Comparison of ENCODE assay signal across 15 cellular contexts in the genomic region with DNA sequence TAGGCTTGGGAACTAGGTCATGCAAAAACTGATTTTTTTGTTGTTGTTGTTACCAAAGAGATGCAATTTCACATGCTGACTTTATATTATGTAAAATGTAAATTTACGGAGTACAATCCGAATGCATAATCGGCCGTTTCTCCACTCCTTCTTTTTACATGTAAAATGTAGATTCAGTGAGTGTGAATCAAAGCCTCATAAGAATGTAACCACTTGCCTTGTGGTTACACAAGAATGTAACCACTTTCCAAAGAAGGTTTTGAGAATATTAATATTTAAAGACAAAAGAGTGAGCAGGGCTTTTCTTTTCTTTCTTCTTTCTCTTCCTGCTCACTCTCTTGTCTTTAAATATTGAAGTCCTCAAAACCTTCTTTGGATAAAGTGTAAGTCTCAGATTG. TPM values are rescaled to one million over a fixed set of nuclear protein-coding genes. Genes with fewer than 3 reads are reported as not detected.
DNase-seq lines count a peak whose midpoint lies in the region; ATAC-seq and TF ChIP-seq lines count a peak whose summit lies in the region.
"Had no signal": no experiment of that assay in that cellular context is flagged by ENCODE, and none has a peak within 500 bp of the region (broad histone marks: within the 10 kb centered on the region; RNA-seq: fewer than 3 reads in every experiment).

No MANE protein-coding gene starts in this region.

- TF ChIP-seq POLR2A in stomach (IDR thresholded peaks at IDR 0.05) = no peak

- H3K4me1 Mint-ChIP-seq in natural killer cell = peaks cover 0 to 10% of the 10 kb centered on the region in 2 donors

- intact Hi-C loops in natural killer cell (cut with micrococcal nuclease) (no loop called here), stomach (cut with DNase I; ENCODE audit: low total_unique reads) (no loop called here), head of caudate nucleus (cut with DNase I) (no loop called here)

- in situ Hi-C loops in astrocyte of the cerebellum (cut with HindIII; ENCODE audit: low sequenced_read_pairs) = no loop called here

- H3K36me3 Mint-ChIP-seq in natural killer cell = no peaks in the 10 kb centered on the region

- H3K27me3 ChIP-seq in stomach = no peaks in the 10 kb centered on the region
- H3K27me3 ChIP-seq: BLaER1 had no signal

- H3K9me3 ChIP-seq in stomach = peaks cover 0 to 4% (median 0%) of the 10 kb centered on the region in 4 donors

- peak overlapping the region; percentile 18 for H3K4me3 Mint-ChIP-seq in natural killer cell

- TF ChIP-seq EP300 in stomach (IDR thresholded peaks at IDR 0.05) = no peak

- peaks cover 0 to 2% of the 10 kb centered on the region in 2 donors for H3K27me3 Mint-ChIP-seq in natural killer cell (ENCODE audit: low read depth in 2 of 2)
- H3K27me3 Mint-ChIP-seq: effector memory CD8-positive, alpha-beta T cell; progenitor cell of endocrine pancreas had no signal

- H3K36me3 ChIP-seq in stomach = no peaks in the 10 kb centered on the region
- H3K36me3 ChIP-seq: BLaER1 had no signal

- DNase-seq in EL (peak; percentile 13), HT1080 (ENCODE audit: low read depth) (peak; percentile 11), astrocyte of the cerebellum (ENCODE audit: low read depth) (peak; percentile 16), natural killer cell (no peak), stomach (no peak), head of caudate nucleus (no peak), HuH-7.5 (ENCODE audit: low spot score) (no peak)
- DNase-seq: activated naive CD4-positive, alpha-beta T cell treated with Interleukin-2 at 50 U/mL for 16 hours; caudate nucleus; DMS 273 treated with DMSO at 0.1 percent for 48 hours; effector memory CD8-positive, alpha-beta T cell; foreskin keratinocyte; substantia nigra had no signal

- no peak for TF ChIP-seq CTCF in astrocyte of the cerebellum (IDR thresholded peaks at IDR 0.05; ENCODE audit: low read depth, low read length, missing control alignments)
- TF ChIP-seq CTCF in natural killer cell (IDR thresholded peaks at IDR 0.05) = no peak
- no peak for TF ChIP-seq CTCF in stomach (IDR thresholded peaks at IDR 0.05)

- ATAC-seq in natural killer cell = no peak
- ATAC-seq: effector memory CD8-positive, alpha-beta T cell; foreskin keratinocyte had no signal

- H3K27ac Mint-ChIP-seq in natural killer cell = peak overlapping the region in 1 of 2 donors; percentile 66
- H3K27ac Mint-ChIP-seq: effector memory CD8-positive, alpha-beta T cell; progenitor cell of endocrine pancreas had no signal

- H3K9me3 Mint-ChIP-seq in natural killer cell = peaks cover 2% of the 10 kb centered on the region in 2 donors
- H3K9me3 Mint-ChIP-seq: effector memory CD8-positive, alpha-beta T cell had no signal

- no peaks in the 10 kb centered on the region for H3K4me1 ChIP-seq in stomach
- H3K4me1 ChIP-seq: BLaER1, foreskin keratinocyte had no signal

- 75 to 87% (median 77%) methylated on average over 4 of the region's 4 CpGs for WGBS in stomach, 5 donors

- H3K4me3 ChIP-seq in astrocyte of the cerebellum (ENCODE audit: low read depth, low read length) (no peak overlapping the region), stomach (no peak overlapping the region)
- H3K4me3 ChIP-seq: BLaER1 had no signal

- H3K27ac ChIP-seq in stomach = no peak overlapping the region
- H3K27ac ChIP-seq: BLaER1, foreskin keratinocyte had no signal

RNA-seq across cellular contexts. Expression of gene CD69, which starts 26.6 kb away (rescaled TPM):
- 0.16 TPM in 1 of 2 replicates, not detected in the other for total RNA-seq in HT1080 (2014; rRNA removed; shearing (Covaris generic))
- polyA plus RNA-seq in HT1080 (2015; cell fraction: cytosol; rRNA removed) = not detected in 2 replicates
- 0.24 TPM in 1 of 2 replicates, not detected in the other for polyA plus RNA-seq in HT1080 (2015; cell fraction: nucleus; rRNA removed)
- total RNA-seq in natural killer cell (1,000 to 10,000 TPM in 1 of 3 donors, 100 to 1,000 TPM in 2; 739 to 1,541 (median 990) TPM), stomach (10 to 100 TPM in 2 of 5 donors, 1 to 10 TPM in 2, not detected in 1; 2.2 to 15.4 (median 10.0) TPM)
- polyA plus RNA-seq in stomach = 1 to 10 TPM; 2.1 to 3.4 (median 2.9) TPM
- total RNA-seq: foreskin keratinocyte, progenitor cell of endocrine pancreas had no signal
- polyA plus RNA-seq: foreskin keratinocyte had no signal

RNA-seq across cellular contexts. Expression of gene KLRF1, which starts 39.9 kb away (rescaled TPM):
- total RNA-seq in HT1080 (2014; rRNA removed; shearing (Covaris generic)) = not detected in 2 replicates
- polyA plus RNA-seq in HT1080 (2015; cell fraction: cytosol; rRNA removed) = not detected in 2 replicates
- not detected in 2 replicates for polyA plus RNA-seq in HT1080 (2015; cell fraction: nucleus; rRNA removed)
- total RNA-seq in natural killer cell (100 to 1,000 TPM; 364 to 424 (median 392) TPM), stomach (1 to 10 TPM in 2 of 5 donors, not detected in 3; 2.2 to 4.5 TPM)
- 1 to 10 TPM in 2 of 3 donors, under 1 TPM in 1; 0.78 to 3.2 (median 1.9) TPM for polyA plus RNA-seq in stomach
- total RNA-seq: progenitor cell of endocrine pancreas had no signal

RNA-seq across cellular contexts. Expression of gene CLECL1, which starts 54.4 kb away (rescaled TPM):
- total RNA-seq in HT1080 (2014; rRNA removed; shearing (Covaris generic)) = not detected in 2 replicates
- polyA plus RNA-seq in HT1080 (2015; cell fraction: cytosol; rRNA removed) = not detected in 2 replicates
- polyA plus RNA-seq in HT1080 (2015; cell fraction: nucleus; rRNA removed) = not detected in 2 replicates
- 1 to 10 TPM in 1 of 3 donors, under 1 TPM in 2; 0.64 to 1.5 (median 0.72) TPM for total RNA-seq in natural killer cell
- total RNA-seq in stomach = 1 to 10 TPM in 1 of 5 donors, not detected in 4; 1.7 TPM
- 1 to 10 TPM in 2 of 3 donors, not detected in 1; 1.0 to 3.5 TPM for polyA plus RNA-seq in stomach
- total RNA-seq: foreskin keratinocyte, progenitor cell of endocrine pancreas had no signal
- polyA plus RNA-seq: foreskin keratinocyte had no signal

Comparison
In these comparisons a context has a peak if more than half of its experiments do, and no peak if none do; other contexts are left out.
1. DNase-seq: peak in EL (single experiment), HT1080 (single experiment) and astrocyte of the cerebellum (single experiment); none in natural killer cell (single experiment), stomach (single experiment), head of caudate nucleus (0 of 42) and HuH-7.5 (single experiment).
2. RNA of gene CD69, which starts 26.6 kb away (total RNA-seq): 739 to 1,541 TPM in natural killer cell; 2.2 to 15.4 TPM in stomach and 0.16 TPM in HT1080; every median in the first group is over 10 times any median in the second.
3. RNA of gene KLRF1, which starts 39.9 kb away (total RNA-seq): 364 to 424 TPM in natural killer cell; not detected in HT1080 and 2.2 to 4.5 TPM in stomach; every median in the first group is over 10 times any median in the second.